ENCODE assay signal across 8 cellular contexts in genomic region chr21:34889287-34889536, GRCh38.
A peak's percentile ranks its signal among the peaks of the same experiment; 100 is the strongest.
DNase-seq lines count a peak whose midpoint lies in the region; ATAC-seq and TF ChIP-seq lines count a peak whose summit lies in the region.

No MANE protein-coding gene starts in this region.

- TF ChIP-seq CTCF in BJ (IDR thresholded peaks at IDR 0.05; ENCODE audit: insufficient read depth, low read depth, low read length) (no peak), MM.1S (IDR thresholded peaks at IDR 0.05; ENCODE audit: low read length) (no peak), endothelial cell (IDR thresholded peaks at IDR 0.05; ENCODE audit: unreplicated experiment) (no peak), upper lobe of right lung (IDR thresholded peaks at IDR 0.05) (no peak)

- POLR2A ChIA-PET in BJ (lab: Charles Lee) = interaction anchor here (1.0 to 2.4 kb wide), 4 partner anchors 43 to 951 kb away, joined by 3 to 13 read pairs (median 4); no protein-coding TSS in a partner anchor

- peak overlapping the region; percentile 93 for H3K4me2 ChIP-seq in MM.1S (ENCODE audit: low read depth, low read length)

- no peaks in the 10 kb centered on the region for H4K20me1 ChIP-seq in MM.1S (ENCODE audit: insufficient read depth, low read length)

- no peaks in the 10 kb centered on the region for H3K27me3 ChIP-seq in BJ (ENCODE audit: control insufficient read depth, insufficient read depth, low read length)
- peaks cover 25% of the 10 kb centered on the region for H3K27me3 ChIP-seq in MM.1S (replicated peaks; ENCODE audit: insufficient read depth, low read length)
- H3K27me3 ChIP-seq in upper lobe of right lung = peaks cover 33% of the 10 kb centered on the region

- no peaks in the 10 kb centered on the region for H3K9me2 ChIP-seq in MM.1S (replicated peaks; ENCODE audit: insufficient read depth, low read length)

- ATAC-seq in GM21526 (IDR thresholded peaks at IDR 0.05; ENCODE audit: low FRiP score, unreplicated experiment) (peak; percentile 11), upper lobe of right lung (no peak)

- H3K27me3 Mint-ChIP-seq in endothelial cell (ENCODE audit: unreplicated experiment) = peaks cover 9% of the 10 kb centered on the region

- DNase-seq in BJ (ENCODE audit: low read depth) = no peak
- peak; percentile 78 for DNase-seq in MM.1S
- peak; percentile 54 to 55 for DNase-seq in activated CD4-positive, alpha-beta T cell treated with anti-CD3 and anti-CD28 coated beads, Interleukin-2, amount 50 U/mL, for 4 hours
- peak; percentile 51 for DNase-seq in endothelial cell (ENCODE audit: low spot score)
- peak; percentile 68 for DNase-seq in myocyte (ENCODE audit: low read depth)
- peak; percentile 85 for DNase-seq in upper lobe of right lung
- no peak for DNase-seq in NCI-H774 (lab: John Stamatoyannopoulos, UW)

- H3K4me3 ChIP-seq in BJ (ENCODE audit: low read depth, low read length) (peak overlapping the region; percentile 61), MM.1S (ENCODE audit: low read length) (peak overlapping the region; percentile 78), upper lobe of right lung (peak overlapping the region; percentile 77)

- H3K27ac ChIP-seq in MM.1S (ENCODE audit: low read length) = peak overlapping the region; percentile 75
- H3K27ac ChIP-seq in upper lobe of right lung = peak overlapping the region; percentile 97

- H3K27ac Mint-ChIP-seq in endothelial cell (ENCODE audit: unreplicated experiment) = no peak overlapping the region

- H3K9me3 ChIP-seq in MM.1S (replicated peaks; ENCODE audit: insufficient read depth, low read length) (no peaks in the 10 kb centered on the region), upper lobe of right lung (no peaks in the 10 kb centered on the region)

- H3K4me1 ChIP-seq in MM.1S (ENCODE audit: low read length) (0 out of 2 replicates have a peak, but pooled peaks cover 7% of the 10 kb centered on the region), upper lobe of right lung (peaks cover 21% of the 10 kb centered on the region)

- no peaks in the 10 kb centered on the region for H3K9me3 Mint-ChIP-seq in endothelial cell (ENCODE audit: unreplicated experiment)

- peak overlapping the region; percentile 88 for H3K4me3 Mint-ChIP-seq in endothelial cell (ENCODE audit: unreplicated experiment)

- peaks cover 26% of the 10 kb centered on the region for H3K79me2 ChIP-seq in MM.1S (ENCODE audit: low read length)

- peaks cover 30% of the 10 kb centered on the region for H3F3A ChIP-seq in MM.1S (ENCODE audit: insufficient read depth, low read length)

- intact Hi-C loops in upper lobe of right lung (cut with DNase I) = no loop called here

- no peaks in the 10 kb centered on the region for H3K36me3 Mint-ChIP-seq in endothelial cell (ENCODE audit: low read depth, unreplicated experiment)

- peaks cover 5% of the 10 kb centered on the region for H3K36me3 ChIP-seq in BJ (ENCODE audit: control insufficient read depth, insufficient read depth, low read length)
- H3K36me3 ChIP-seq in MM.1S (replicated peaks; ENCODE audit: insufficient read depth, low read length) = no peaks in the 10 kb centered on the region
- no peaks in the 10 kb centered on the region for H3K36me3 ChIP-seq in upper lobe of right lung

- H3K9ac ChIP-seq in MM.1S (ENCODE audit: low read length) = peak overlapping the region; percentile 87

- H3K4me1 Mint-ChIP-seq in endothelial cell (ENCODE audit: unreplicated experiment) = peaks cover 24% of the 10 kb centered on the region

- H2AFZ ChIP-seq in MM.1S (ENCODE audit: low read length) = peak overlapping the region; percentile 84

- CTCF ChIA-PET in BJ (lab: Yijun Ruan, JAX) = interaction anchor here (0.6 to 3.4 kb wide), 19 partner anchors 9 to 1051 kb away, joined by 3 to 12 read pairs (median 4); no protein-coding TSS in a partner anchor

Comparison
In these comparisons a context has a peak if more than half of its experiments do, and no peak if none do; other contexts are left out.
1. DNase-seq: peak in MM.1S (single experiment), activated CD4-positive, alpha-beta T cell treated with anti-CD3 and anti-CD28 coated beads, Interleukin-2, amount 50 U/mL, for 4 hours (2 of 2), endothelial cell (single experiment), myocyte (single experiment) and upper lobe of right lung (single experiment); none in BJ (single experiment) and NCI-H774 (single experiment).
2. Peak in every context shown above with its lines, with median percentiles within 50 percentile points of each other: H3K4me3 ChIP-seq.